In the genomic region with DNA sequence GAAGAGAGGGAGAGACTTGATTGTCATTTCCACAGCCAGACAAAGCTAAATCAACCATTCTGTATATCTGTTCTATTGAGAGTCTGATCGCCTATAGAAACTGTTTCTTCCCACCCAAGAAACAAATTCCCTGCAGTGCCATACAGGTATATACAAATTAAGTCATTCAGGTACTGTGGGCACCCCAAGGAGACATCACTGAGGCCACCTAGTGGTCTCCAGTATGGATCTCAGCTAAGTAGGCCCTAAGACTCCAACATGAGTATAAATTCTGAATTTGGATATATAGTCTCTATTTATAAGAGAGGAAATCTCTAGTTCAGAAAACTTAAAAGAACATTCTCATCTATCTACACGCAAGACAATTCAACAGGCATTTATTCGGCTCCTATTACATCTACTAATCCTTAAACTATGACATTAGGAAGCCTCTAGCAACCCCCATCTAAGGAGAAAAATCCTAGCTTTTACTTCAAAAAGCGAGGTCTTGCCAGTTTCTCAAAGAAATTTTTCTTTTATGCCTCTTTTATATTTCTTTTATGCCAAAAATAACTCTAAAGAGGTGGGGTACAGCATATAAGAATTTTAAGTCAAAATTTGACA, we compare ENCODE assay signal across 8 cellular contexts.
DNase-seq lines count a peak whose midpoint lies in the region; ATAC-seq, FAIRE-seq and TF ChIP-seq lines count a peak whose summit lies in the region.

No MANE protein-coding gene starts in this region.

- DNase-seq in AG04449 (ENCODE audit: low read depth, low spot score) (no peak), NCI-H460 (ENCODE audit: extremely low read depth, low read depth) (peak; percentile 30), brain microvascular endothelial cell (peak; percentile 33), memory B cell (ENCODE audit: low spot score in 2 of 2) (no peak), OCI-M2 (lab: John Stamatoyannopoulos, UW; ENCODE audit: unreplicated experiment) (no peak), COLO829 (ENCODE audit: low spot score) (no peak), GM19240 (ENCODE audit: insufficient read length, low spot score) (no peak)

- TF ChIP-seq CTCF in AG04449 (IDR thresholded peaks at IDR 0.05; ENCODE audit: insufficient read depth, low read length, missing control alignments) (peak; percentile 70), brain microvascular endothelial cell (IDR thresholded peaks at IDR 0.05; ENCODE audit: low read depth, low read length, missing control alignments) (peak; percentile 85)

- H3K27ac Mint-ChIP-seq in memory B cell = no peak overlapping the region

- peak; percentile 30 for FAIRE-seq in G401.6 (lab: Jason Lieb, UNC)

- H3K27me3 Mint-ChIP-seq in memory B cell = no peaks in the 10 kb centered on the region

- no peak overlapping the region for H3K4me3 Mint-ChIP-seq in memory B cell

- H3K9me3 Mint-ChIP-seq in memory B cell = no peaks in the 10 kb centered on the region

- CTCF ChIA-PET in AG04449 (lab: Yijun Ruan, JAX) = interaction anchor here (0.8 to 7.3 kb wide), 29 partner anchors 9 to 227 kb away, joined by 3 to 50 read pairs (median 6); no protein-coding TSS in a partner anchor

- H3K36me3 Mint-ChIP-seq in memory B cell = peaks cover 27% of the 10 kb centered on the region

- H3K27ac ChIP-seq in brain microvascular endothelial cell = no peak overlapping the region

- in situ Hi-C loops in brain microvascular endothelial cell (cut with HindIII; ENCODE audit: low pct_ligation_motif_present, low sequenced_read_pairs) = loop anchor here (25.0 kb wide), 1 partner anchor 203 kb away; no protein-coding TSS in a partner anchor

- H3K36me3 ChIP-seq in brain microvascular endothelial cell (replicated peaks) = peaks cover 12% of the 10 kb centered on the region

- ATAC-seq in memory B cell (ENCODE audit: low read depth) = peak; percentile 38

- no peaks in the 10 kb centered on the region for H3K27me3 ChIP-seq in brain microvascular endothelial cell (replicated peaks)

- no peak overlapping the region for H3K4me3 ChIP-seq in AG04449 (ENCODE audit: low read depth, low read length)
- H3K4me3 ChIP-seq in brain microvascular endothelial cell (ENCODE audit: low read depth, low read length) = no peak overlapping the region

- no peaks in the 10 kb centered on the region for H3K4me1 Mint-ChIP-seq in memory B cell

- POLR2A ChIA-PET in AG04449 (lab: Yijun Ruan, JAX) = interaction anchor here (2.0 kb wide), 1 partner anchor 113 kb away, joined by 11 read pairs; no protein-coding TSS in a partner anchor

Comparison
In these comparisons a context has a peak if more than half of its experiments do, and no peak if none do; other contexts are left out.
1. DNase-seq: peak in NCI-H460 (single experiment) and brain microvascular endothelial cell (single experiment); none in AG04449 (single experiment), memory B cell (0 of 2), OCI-M2 (single experiment), COLO829 (single experiment) and GM19240 (single experiment).